In genomic region chr12:26636710-26637328, GRCh38 we compare ENCODE assay signal across 15 cellular contexts.
DNase-seq lines count a peak whose midpoint lies in the region; ATAC-seq, FAIRE-seq and TF ChIP-seq lines count a peak whose summit lies in the region.
"Had no signal": no experiment of that assay in that cellular context is flagged by ENCODE, and none has a peak within 500 bp of the region (broad histone marks: within the 10 kb centered on the region; RNA-seq: fewer than 3 reads in every experiment).

No MANE protein-coding gene starts in this region.

- no peak overlapping the region for H3K27ac Mint-ChIP-seq in Calu3 (ENCODE audit: unreplicated experiment)
- H3K27ac Mint-ChIP-seq: activated CD8-positive, alpha-beta T cell treated with anti-CD3 and anti-CD28 coated beads for 36 hours; T-helper 1 cell treated with Interleukin-12 subunit alpha and Interleukin-12 subunit beta and Interleukin-4 antibody, amounts not matched to agents 30 μg/mL and 1 μg/mL, for 36 hours had no signal

- ATAC-seq in GM21526 (IDR thresholded peaks at IDR 0.05; ENCODE audit: low FRiP score, unreplicated experiment), result no peak
- no peak for ATAC-seq in HG03159 (IDR thresholded peaks at IDR 0.05; ENCODE audit: unreplicated experiment)
- ATAC-seq: activated CD8-positive, alpha-beta T cell treated with anti-CD3 and anti-CD28 coated beads for 36 hours; upper lobe of right lung had no signal

- BruUV-seq in Calu3 (replicated peaks; lab: Mats Ljungman, UMichigan), result no TSS peak
- no TSS peak for BruUV-seq in PC-9 (replicated peaks; lab: Mats Ljungman, UMichigan)
- BruUV-seq in endothelial cell of umbilical vein (replicated peaks; lab: Mats Ljungman, UMichigan), result no TSS peak

- POLR2A ChIA-PET in PC-9 (lab: Charles Lee; ENCODE audit: unreplicated experiment), result no interaction called here
- POLR2A ChIA-PET in endothelial cell of umbilical vein (lab: Charles Lee), result no interaction called here

- DNase-seq in Calu3 (peak; percentile 41), PC-9 (no peak), endothelial cell of umbilical vein (ENCODE audit: low read depth, low spot score) (peak; percentile 69), mesenchymal stem cell (peak; percentile 61)
- DNase-seq in activated CD4-positive, alpha-beta T cell treated with anti-CD3 and anti-CD28 coated beads for 4 hours, result no peak
- DNase-seq in effector CD8-positive, alpha-beta T cell (lab: John Stamatoyannopoulos, UW), result no peak
- DNase-seq: activated CD8-positive, alpha-beta T cell treated with anti-CD3 and anti-CD28 coated beads for 36 hours; activated naive CD4-positive, alpha-beta T cell treated with Interleukin-2 at 50 U/mL for 16 hours; NCI-H1436; NK-92 treated with Interleukin-12 subunit alpha and Interleukin-12 subunit beta, amount 100 ng/mL, for 24 hours; upper lobe of right lung had no signal

- intact Hi-C loops in Calu3 (cut with micrococcal nuclease; ENCODE audit: unreplicated experiment) (no loop called here), PC-9 (cut with micrococcal nuclease; ENCODE audit: unreplicated experiment) (loop anchor here (10.0 kb wide), 1 partner anchor 378 kb away; the partner anchor contains the start of gene TM7SF3), endothelial cell of umbilical vein (cut with micrococcal nuclease) (loop anchor here (10.0 kb wide), 1 partner anchor 208 kb away; no protein-coding TSS in a partner anchor)

- H3K4me1 ChIP-seq in PC-9 (replicated peaks; ENCODE audit: insufficient read depth) (peaks cover 8% of the 10 kb centered on the region), endothelial cell of umbilical vein (ENCODE audit: control insufficient read depth, extremely low read depth, insufficient read depth, low read length) (peaks cover 12% of the 10 kb centered on the region), mesenchymal stem cell (ENCODE audit: control insufficient read depth, insufficient read depth, low read depth, low read length) (peaks cover under 1% of the 10 kb centered on the region)
- H3K4me1 ChIP-seq: BLaER1, upper lobe of right lung had no signal

- no peak overlapping the region for H2BK12ac ChIP-seq in mesenchymal stem cell (ENCODE audit: low read length in 2 of 2)

- peaks cover 3% of the 10 kb centered on the region; the same call in 1 of the 2 replicates for H3K9me3 ChIP-seq in PC-9 (ENCODE audit: insufficient read depth, low read depth)
- no peaks in the 10 kb centered on the region for H3K9me3 ChIP-seq in endothelial cell of umbilical vein (replicated peaks; ENCODE audit: control insufficient read depth, insufficient read depth, low read length)
- no peaks in the 10 kb centered on the region for H3K9me3 ChIP-seq in mesenchymal stem cell (ENCODE audit: control insufficient read depth, low read length)
- H3K9me3 ChIP-seq: BLaER1, upper lobe of right lung had no signal

- TF ChIP-seq POLR2A in endothelial cell of umbilical vein (IDR thresholded peaks at IDR 0.05; ENCODE audit: low read depth, low read length), result no peak

- 6% methylated on average over 2 of the region's 2 CpGs for WGBS in mesenchymal stem cell

- H4K20me1 ChIP-seq in PC-9 (ENCODE audit: insufficient read depth), result no peaks in the 10 kb centered on the region; the same call in 1 of the 2 replicates
- no peaks in the 10 kb centered on the region for H4K20me1 ChIP-seq in endothelial cell of umbilical vein (replicated peaks; ENCODE audit: control insufficient read depth, extremely low read depth, insufficient read depth, low read length)
- H4K20me1 ChIP-seq: BLaER1 had no signal

- no peak overlapping the region for H3K18ac ChIP-seq in mesenchymal stem cell (ENCODE audit: low read depth in 1 of 2, low read length in 2 of 2)

- H3K14ac ChIP-seq in mesenchymal stem cell (ENCODE audit: low read length in 2 of 2), result no peak overlapping the region

- no peak overlapping the region for H3K23ac ChIP-seq in mesenchymal stem cell (ENCODE audit: low read length in 2 of 2)

- H3K9ac ChIP-seq in endothelial cell of umbilical vein (replicated peaks; ENCODE audit: extremely low read depth, insufficient read depth, low read length) (no peak overlapping the region), mesenchymal stem cell (ENCODE audit: low read length) (peak overlapping the region; percentile 4)
- H3K9ac ChIP-seq: BLaER1 had no signal

- no peaks in the 10 kb centered on the region for H3K9me1 ChIP-seq in endothelial cell of umbilical vein (replicated peaks; ENCODE audit: control insufficient read depth, extremely low read depth, insufficient read depth, low read length)

- CTCF ChIA-PET in Calu3 (lab: Charles Lee) (no interaction called here), PC-9 (lab: Charles Lee) (no interaction called here), endothelial cell of umbilical vein (lab: Charles Lee) (interaction anchor here (0.7 to 0.9 kb wide), 2 partner anchors 23 to 65 kb away, joined by 3 read pairs; no protein-coding TSS in a partner anchor)

- TF ChIP-seq CTCF in Calu3 (IDR thresholded peaks at IDR 0.05; ENCODE audit: unreplicated experiment), result no peak
- TF ChIP-seq CTCF in PC-9 (conservative IDR thresholded peaks at IDR 0.05), result no peak
- TF ChIP-seq CTCF in endothelial cell of umbilical vein (IDR thresholded peaks at IDR 0.05; ENCODE audit: extremely low read depth in 1 of 2, insufficient read depth in 1 of 2, low read depth in 1 of 2, low read length in 2 of 2), result no peak

- H3K27me3 ChIP-seq in PC-9 (ENCODE audit: insufficient read depth, low read depth) (no peaks in the 10 kb centered on the region), endothelial cell of umbilical vein (ENCODE audit: control insufficient read depth in 2 of 2, insufficient read depth in 2 of 2, low read length in 2 of 2) (no peaks in the 10 kb centered on the region), mesenchymal stem cell (ENCODE audit: control insufficient read depth in 1 of 2, insufficient read depth in 1 of 2, low read length in 2 of 2) (no peaks in the 10 kb centered on the region)
- H3K27me3 ChIP-seq: BLaER1, upper lobe of right lung had no signal

- H3K27ac ChIP-seq in PC-9 (no peak overlapping the region), endothelial cell of umbilical vein (ENCODE audit: insufficient read depth, low read depth, low read length) (no peak overlapping the region), mesenchymal stem cell (ENCODE audit: low read length, poor library complexity, severe bottlenecking) (no peak overlapping the region)
- H3K27ac ChIP-seq: BLaER1, upper lobe of right lung had no signal

- H3K4me1 Mint-ChIP-seq in Calu3 (ENCODE audit: low read depth, unreplicated experiment), result peaks cover 8% of the 10 kb centered on the region

- H3K79me2 ChIP-seq in PC-9 (ENCODE audit: low read depth) (no peaks in the 10 kb centered on the region), endothelial cell of umbilical vein (ENCODE audit: control insufficient read depth, insufficient read depth, low read length) (no peaks in the 10 kb centered on the region)

- no peak overlapping the region for H3K4me3 ChIP-seq in PC-9
- no peak overlapping the region for H3K4me3 ChIP-seq in endothelial cell of umbilical vein (replicated peaks in 1 of 3; ENCODE audit: insufficient read depth in 1 of 3, low read depth in 1 of 3, low read length in 3 of 3)
- no peak overlapping the region for H3K4me3 ChIP-seq in mesenchymal stem cell (ENCODE audit: insufficient read depth in 1 of 2, low read depth in 1 of 2, low read length in 2 of 2)
- H3K4me3 ChIP-seq: BLaER1, upper lobe of right lung had no signal

- no peaks in the 10 kb centered on the region for H3K9me3 Mint-ChIP-seq in Calu3 (ENCODE audit: low read depth, unreplicated experiment)
- H3K9me3 Mint-ChIP-seq: activated CD8-positive, alpha-beta T cell treated with anti-CD3 and anti-CD28 coated beads for 36 hours; T-helper 1 cell treated with Interleukin-12 subunit alpha and Interleukin-12 subunit beta and Interleukin-4 antibody, amounts not matched to agents 30 μg/mL and 1 μg/mL, for 36 hours had no signal

- H4K8ac ChIP-seq in mesenchymal stem cell (ENCODE audit: low read length), result no peak overlapping the region

- peak overlapping the region; percentile 28 for H3K4me2 ChIP-seq in PC-9
- H3K4me2 ChIP-seq in endothelial cell of umbilical vein (ENCODE audit: insufficient read depth, low read length), result peak overlapping the region; percentile 35
- H3K4me2 ChIP-seq in mesenchymal stem cell (ENCODE audit: low read length, poor library complexity, severe bottlenecking), result no peak overlapping the region
- H3K4me2 ChIP-seq: BLaER1 had no signal

- H2AFZ ChIP-seq in PC-9 (no peak overlapping the region), endothelial cell of umbilical vein (ENCODE audit: low read depth, low read length) (no peak overlapping the region), mesenchymal stem cell (ENCODE audit: low read depth, low read length) (no peak overlapping the region)

- no peak overlapping the region for H2BK120ac ChIP-seq in mesenchymal stem cell (ENCODE audit: low read depth, low read length)

- H3K36me3 ChIP-seq in PC-9 (ENCODE audit: low read depth) (no peaks in the 10 kb centered on the region), endothelial cell of umbilical vein (ENCODE audit: control insufficient read depth in 2 of 2, extremely low read depth in 1 of 2, insufficient read depth in 2 of 2, low read length in 2 of 2) (no peaks in the 10 kb centered on the region), mesenchymal stem cell (ENCODE audit: control insufficient read depth in 1 of 2, insufficient read depth in 2 of 2, low read depth in 1 of 2, low read length in 2 of 2) (no peaks in the 10 kb centered on the region)
- H3K36me3 ChIP-seq: BLaER1, upper lobe of right lung had no signal

- no peaks in the 10 kb centered on the region for H3F3A ChIP-seq in PC-9 (ENCODE audit: insufficient read depth, low read depth)

- no peak overlapping the region for H2AK5ac ChIP-seq in mesenchymal stem cell (ENCODE audit: low read length, severe bottlenecking)

- H2BK15ac ChIP-seq in mesenchymal stem cell (ENCODE audit: low read depth, poor library complexity, severe bottlenecking), result no peak overlapping the region

- peak; percentile 63 for FAIRE-seq in endothelial cell of umbilical vein (lab: Jason Lieb, UNC)

- dilution Hi-C loops in endothelial cell of umbilical vein (cut with MboI; ENCODE audit: extremely low pct_ligation_motif_present, low sequenced_read_pairs), result no loop called here

- no peaks in the 10 kb centered on the region for H3K9me2 ChIP-seq in PC-9 (ENCODE audit: insufficient read depth)

- H2BK5ac ChIP-seq in mesenchymal stem cell (ENCODE audit: low read depth, low read length, poor library complexity, severe bottlenecking), result no peak overlapping the region

- peaks cover 2% of the 10 kb centered on the region for H3K79me1 ChIP-seq in mesenchymal stem cell (replicated peaks; ENCODE audit: low read length, poor library complexity, severe bottlenecking)

- H3K27me3 Mint-ChIP-seq in Calu3 (ENCODE audit: unreplicated experiment), result no peaks in the 10 kb centered on the region
- H3K27me3 Mint-ChIP-seq: activated CD8-positive, alpha-beta T cell treated with anti-CD3 and anti-CD28 coated beads for 36 hours had no signal

- no peaks in the 10 kb centered on the region for H3K36me3 Mint-ChIP-seq in Calu3 (ENCODE audit: insufficient read depth, unreplicated experiment)

- no peak overlapping the region for H3K4ac ChIP-seq in mesenchymal stem cell (ENCODE audit: low read depth in 1 of 2, low read length in 2 of 2)

- H4K91ac ChIP-seq in mesenchymal stem cell (ENCODE audit: low read length), result no peak overlapping the region

- H3K4me3 Mint-ChIP-seq in Calu3 (ENCODE audit: low read depth, unreplicated experiment), result no peak overlapping the region
- H3K4me3 Mint-ChIP-seq: activated CD8-positive, alpha-beta T cell treated with anti-CD3 and anti-CD28 coated beads for 36 hours; T-helper 1 cell treated with Interleukin-12 subunit alpha and Interleukin-12 subunit beta and Interleukin-4 antibody, amounts not matched to agents 30 μg/mL and 1 μg/mL, for 36 hours had no signal

Comparison
In these comparisons a context has a peak if more than half of its experiments do, and no peak if none do; other contexts are left out.
1. DNase-seq: peak in Calu3 (single experiment), endothelial cell of umbilical vein (single experiment) and mesenchymal stem cell (single experiment); none in PC-9 (0 of 2), activated CD4-positive, alpha-beta T cell treated with anti-CD3 and anti-CD28 coated beads for 4 hours (0 of 2) and effector CD8-positive, alpha-beta T cell (single experiment).